In genomic region chr12:104669851-104670337, GRCh38 we compare ENCODE assay signal across 8 cellular contexts.
DNase-seq lines count a peak whose midpoint lies in the region; ATAC-seq, FAIRE-seq and TF ChIP-seq lines count a peak whose summit lies in the region.

No MANE protein-coding gene starts in this region.

- H3K36me3 Mint-ChIP-seq in naive B cell, result peaks cover 0 to 3% of the 10 kb centered on the region in 2 donors

- peak overlapping the region; percentile 81 to 96 (median 88) for H3K4me2 ChIP-seq in BLaER1 treated with 17β-estradiol and CSF1 and Interleukin-3, amounts not matched to agents 10 nM and 100 nM
- H3K4me2 ChIP-seq in K562 (ENCODE audit: insufficient read depth, low read length), result no peak overlapping the region

- H3K27ac ChIP-seq in BLaER1 treated with 17β-estradiol and CSF1 and Interleukin-3, amounts not matched to agents 10 nM and 100 nM, result peak overlapping the region; percentile 64 to 98 (median 95); a peak in 21 of 22 replicates
- H3K27ac ChIP-seq in K562 (ENCODE audit: extremely low read depth, low read depth, low read length), result no peak overlapping the region

- H3K4me3 ChIP-seq in BLaER1 treated with 17β-estradiol and CSF1 and Interleukin-3, amounts not matched to agents 10 nM and 100 nM, result peak overlapping the region in 3 of 10 experiments; percentile 4 to 26 (median 15); a peak in 1 of 20 replicates
- H3K4me3 ChIP-seq in K562, result no peak overlapping the region

- intact Hi-C loops in K562 (cut with micrococcal nuclease), result loop anchor here (5.0 to 10.0 kb wide), 3 partner anchors 155 to 288 kb away; partner anchors contain the start of gene CHST11

- no peak for TF ChIP-seq POLR2A in K562 (conservative IDR thresholded peaks at IDR 0.05)

- H3K9me3 Mint-ChIP-seq in naive B cell, result no peaks in the 10 kb centered on the region

- CTCF ChIA-PET in K562 (lab: Yijun Ruan, JAX; ENCODE audit: low intra/inter-chr PET ratio), result interaction anchor here (0.8 to 1.2 kb wide), 3 partner anchors 213 to 455 kb away, joined by 3 read pairs; partner anchors contain the start of genes CHST11 and TXNRD1

- no peak for TF ChIP-seq EP300 in K562 (IDR thresholded peaks at IDR 0.05; ENCODE audit: low read length)

- H3K27me3 Mint-ChIP-seq in naive B cell, result no peaks in the 10 kb centered on the region

- H4K20me1 ChIP-seq in BLaER1 treated with 17β-estradiol and CSF1 and Interleukin-3, amounts not matched to agents 10 nM and 100 nM, result peaks cover 0 to 86% (median 0%) of the 10 kb centered on the region in 11 experiments; a peak in 6 of 22 replicates
- peaks cover 11% of the 10 kb centered on the region; the same call in 1 of the 2 replicates for H4K20me1 ChIP-seq in K562 (replicated peaks; ENCODE audit: control insufficient read depth, insufficient read depth, low read length)

- H3K79me2 ChIP-seq in K562 (ENCODE audit: control insufficient read depth, insufficient read depth, low read length), result peaks cover 34% of the 10 kb centered on the region

- POLR2A ChIA-PET in K562 (lab: Yijun Ruan, JAX), result interaction anchor here (0.7 to 1.4 kb wide), 2 partner anchors 10 to 228 kb away, joined by 3 read pairs; no protein-coding TSS in a partner anchor

- DNase-seq in GM20000 (ENCODE audit: low spot score), result peak; percentile 55
- DNase-seq in LHCN-M2 (ENCODE audit: low read depth), result peak; percentile 10
- no peak for DNase-seq in K562 (ENCODE audit: extremely low read depth in 1 of 4, low spot score in 3 of 4)
- peak; percentile 54 for DNase-seq in naive B cell
- no peak for DNase-seq in NCI-H446 treated with DMSO at 0.1 percent for 48 hours (lab: John Stamatoyannopoulos, UW)
- no peak for DNase-seq in putamen (ENCODE audit: low spot score)
- no peak for DNase-seq in frontal cortex (ENCODE audit: low spot score in 2 of 2)

- H3K4me1 ChIP-seq in BLaER1 treated with 17β-estradiol and CSF1 and Interleukin-3, amounts not matched to agents 10 nM and 100 nM, result peaks cover 67 to 92% (median 83%) of the 10 kb centered on the region in 10 experiments
- peaks cover 30 to 41% of the 10 kb centered on the region in 2 experiments; a peak in 4 of 5 replicates for H3K4me1 ChIP-seq in K562 (replicated peaks in 1 of 2; ENCODE audit: control insufficient read depth in 2 of 2, insufficient read depth in 2 of 2, low read length in 2 of 2)

- ATAC-seq in K562 (no peak), naive B cell (ENCODE audit: low read depth in 2 of 2) (peak; percentile 76 to 81)

- H3K27me3 ChIP-seq in BLaER1 treated with 17β-estradiol and CSF1 and Interleukin-3, amounts not matched to agents 10 nM and 100 nM, result no peaks in the 10 kb centered on the region
- no peaks in the 10 kb centered on the region for H3K27me3 ChIP-seq in K562 (ENCODE audit: control insufficient read depth in 2 of 2, insufficient read depth in 2 of 2, low read length in 2 of 2)

- no peak for FAIRE-seq in K562 (lab: Jason Lieb, UNC)
- no peak for FAIRE-seq in frontal cortex (lab: Jason Lieb, UNC)

- H3K9me3 ChIP-seq in BLaER1 treated with 17β-estradiol and CSF1 and Interleukin-3, amounts not matched to agents 10 nM and 100 nM (replicated peaks in 1 of 11), result no peaks in the 10 kb centered on the region
- no peaks in the 10 kb centered on the region for H3K9me3 ChIP-seq in K562 (replicated peaks; ENCODE audit: control insufficient read depth, insufficient read depth, low read depth, low read length)

- peaks cover 57 to 68% (median 62%) of the 10 kb centered on the region in 3 donors for H3K4me1 Mint-ChIP-seq in naive B cell

- WGBS in K562 (ENCODE audit: insufficient coverage, low coverage, missing lambda C conversion rate), result 85% methylated on average over 6 of the region's 6 CpGs

- peak overlapping the region in 7 of 8 donors; percentile 15 to 90 (median 61) for H3K4me3 Mint-ChIP-seq in naive B cell

- no peaks in the 10 kb centered on the region for H3K9me1 ChIP-seq in K562 (ENCODE audit: control insufficient read depth, insufficient read depth, low read length)

- in situ Hi-C loops in K562 (cut with MboI), result loop anchor here (10.0 kb wide), 1 partner anchor 285 kb away; no protein-coding TSS in a partner anchor

- no peak for TF ChIP-seq RAD21 in K562 (CRISPR knock-in tag; conservative IDR thresholded peaks at IDR 0.05 in 1 of 2, IDR thresholded peaks at IDR 0.05 in 1 of 2)

- peak overlapping the region in 5 of 6 donors; percentile 17 to 92 (median 78) for H3K27ac Mint-ChIP-seq in naive B cell

- H3K9ac ChIP-seq in BLaER1 treated with 17β-estradiol and CSF1 and Interleukin-3, amounts not matched to agents 10 nM and 100 nM, result peak overlapping the region; percentile 61 to 84 (median 81); a peak in 21 of 22 replicates
- no peak overlapping the region for H3K9ac ChIP-seq in K562 (ENCODE audit: insufficient read depth in 1 of 2, low read depth in 2 of 2, low read length in 2 of 2)

- TF ChIP-seq CTCF in GM20000 (IDR thresholded peaks at IDR 0.05; ENCODE audit: extremely low read depth, missing control alignments) (no peak), K562 (IDR thresholded peaks at IDR 0.05 in 2 of 3, conservative IDR thresholded peaks at IDR 0.05 in 1 of 3; ENCODE audit: insufficient read depth in 2 of 3, low read depth in 1 of 3, low read length in 3 of 3) (no peak)

- no TSS peak for BruUV-seq in K562 (replicated peaks; lab: Mats Ljungman, UMichigan)

- H3K36me3 ChIP-seq in BLaER1 treated with 17β-estradiol and CSF1 and Interleukin-3, amounts not matched to agents 10 nM and 100 nM, result peaks cover 0 to 34% (median 10%) of the 10 kb centered on the region in 11 experiments; a peak in 13 of 22 replicates
- H3K36me3 ChIP-seq in K562 (ENCODE audit: control insufficient read depth, insufficient read depth, low read length), result peaks cover 7% of the 10 kb centered on the region; the same call in 1 of the 3 replicates

- no peak overlapping the region for H2AFZ ChIP-seq in K562 (ENCODE audit: low read depth, low read length)

TF ChIP-seq in K562, 482 proteins besides CTCF, POLR2A, EP300 and RAD21:
- TF ChIP-seq ESRRA (IDR thresholded peaks at IDR 0.05; ENCODE audit: borderline replicate concordance, low read depth), result 0 out of 2 replicates have a peak, but pooled peaks have one; percentile 1
- no peak for TF ChIP-seq KLF6 (CRISPR knock-in tag; IDR thresholded peaks at IDR 0.05; ENCODE audit: borderline replicate concordance)
TF ChIP-seq in K562: peak in this region for 1.

Comparison
In these comparisons a context has a peak if more than half of its experiments do, and no peak if none do; other contexts are left out.
1. H3K9ac ChIP-seq: peak in BLaER1 treated with 17β-estradiol and CSF1 and Interleukin-3, amounts not matched to agents 10 nM and 100 nM (11 of 11); none in K562 (0 of 2).
2. DNase-seq: peak in GM20000 (single experiment), LHCN-M2 (single experiment) and naive B cell (single experiment); none in K562 (0 of 4), NCI-H446 treated with DMSO at 0.1 percent for 48 hours (single experiment), putamen (single experiment) and frontal cortex (0 of 2).